1 cellular context compared by ENCODE assay signal in the genomic region with DNA sequence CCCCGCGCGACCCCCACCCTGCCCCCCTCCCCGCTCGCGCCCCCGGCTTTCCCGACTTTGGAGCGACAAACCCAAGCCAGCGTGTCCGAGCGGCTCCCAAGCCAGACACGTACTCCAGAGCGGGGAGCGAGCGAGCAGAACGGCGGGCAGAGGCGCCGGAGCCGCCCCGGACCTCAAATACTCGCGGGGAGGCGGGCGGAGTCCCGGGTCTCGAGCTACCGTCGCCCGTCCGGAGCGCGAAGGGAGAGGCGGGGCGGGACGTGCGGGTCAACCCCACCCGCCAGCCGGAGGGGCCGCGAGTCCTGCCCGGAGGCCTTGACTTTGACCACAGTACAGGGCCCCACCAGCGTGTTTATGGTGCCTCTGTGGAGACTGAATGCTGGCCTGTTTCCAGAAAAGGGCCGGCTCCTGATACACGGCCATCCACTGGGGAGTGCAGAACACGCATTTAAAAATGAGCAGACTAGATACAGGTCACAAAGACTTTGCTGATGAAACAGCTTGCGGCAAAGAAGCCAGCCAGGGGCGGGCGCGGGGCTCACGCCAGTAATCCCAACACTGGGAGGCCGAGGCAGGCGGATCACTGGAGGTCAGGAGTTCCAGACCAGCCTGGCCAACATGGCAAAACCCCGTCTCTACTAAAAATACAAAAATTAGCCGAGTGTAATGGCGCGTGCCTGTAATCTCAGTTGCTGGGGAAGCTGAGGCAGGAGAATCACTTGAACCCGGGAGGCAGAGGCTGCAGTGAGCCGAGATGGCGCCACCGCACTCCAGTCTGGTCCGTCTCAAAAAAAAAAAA.
TF ChIP-seq lines count a peak whose summit lies in the region.

A gene (minus strand): TSS at position 148 of the 799 bp plus-strand sequence. CDS start 12,235 bp downstream, outside the sequence.

TF ChIP-seq in HepG2, 621 proteins besides CTCF, POLR2A, EP300 and RAD21 (continued from another document and continues in another):
- TF ChIP-seq, protein P1, sequence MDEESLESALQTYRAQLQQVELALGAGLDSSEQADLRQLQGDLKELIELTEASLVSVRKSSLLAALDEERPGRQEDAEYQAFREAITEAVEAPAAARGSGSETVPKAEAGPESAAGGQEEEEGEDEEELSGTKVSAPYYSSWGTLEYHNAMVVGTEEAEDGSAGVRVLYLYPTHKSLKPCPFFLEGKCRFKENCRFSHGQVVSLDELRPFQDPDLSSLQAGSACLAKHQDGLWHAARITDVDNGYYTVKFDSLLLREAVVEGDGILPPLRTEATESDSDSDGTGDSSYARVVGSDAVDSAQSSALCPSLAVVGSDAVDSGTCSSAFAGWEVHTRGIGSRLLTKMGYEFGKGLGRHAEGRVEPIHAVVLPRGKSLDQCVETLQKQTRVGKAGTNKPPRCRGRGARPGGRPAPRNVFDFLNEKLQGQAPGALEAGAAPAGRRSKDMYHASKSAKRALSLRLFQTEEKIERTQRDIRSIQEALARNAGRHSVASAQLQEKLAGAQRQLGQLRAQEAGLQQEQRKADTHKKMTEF (CRISPR knock-in tag; IDR thresholded peaks at IDR 0.05) = peak; percentile 90
- TF ChIP-seq ZNF788 (CRISPR knock-in tag; IDR thresholded peaks at IDR 0.05; ENCODE audit: borderline replicate concordance) (peak; percentile 77; the same call in 1 of the 2 replicates), DMAP1 (CRISPR knock-in tag; IDR thresholded peaks at IDR 0.05) (peak; percentile 57; the same call in 1 of the 2 replicates), ASH2L (IDR thresholded peaks at IDR 0.05; ENCODE audit: insufficient read length, low read depth, low read length) (peak; percentile 35), CAMTA2 (CRISPR knock-in tag; IDR thresholded peaks at IDR 0.05; ENCODE audit: borderline replicate concordance) (peak; percentile 39; the same call in 1 of the 2 replicates), ZNF891 (CRISPR knock-in tag; IDR thresholded peaks at IDR 0.05) (peak; percentile 84; the same call in 1 of the 2 replicates), RBM39 (IDR thresholded peaks at IDR 0.05; ENCODE audit: low read depth, low read length, poor library complexity, severe bottlenecking) (no peak), ZNF629 (CRISPR knock-in tag; conservative IDR thresholded peaks at IDR 0.05) (peak; percentile 36; the same call in 1 of the 2 replicates), EED (CRISPR knock-in tag; IDR thresholded peaks at IDR 0.05) (peak; percentile 81), ZNF230 (CRISPR knock-in tag; IDR thresholded peaks at IDR 0.05) (peak; percentile 53; the same call in 1 of the 2 replicates), RARA (CRISPR knock-in tag; IDR thresholded peaks at IDR 0.05) (peak; percentile 90), ZNF160 (CRISPR knock-in tag; IDR thresholded peaks at IDR 0.05) (peak; percentile 45; the same call in 1 of the 2 replicates), MAZ (IDR thresholded peaks at IDR 0.05; ENCODE audit: borderline replicate concordance, low read depth, low read length) (no peak), MAZ (CRISPR knock-in tag; IDR thresholded peaks at IDR 0.05; ENCODE audit: low read depth) (peak; percentile 87), ZBTB38 (CRISPR knock-in tag; IDR thresholded peaks at IDR 0.05) (peak; percentile 74; the same call in 1 of the 2 replicates), ZNF737 (CRISPR knock-in tag; IDR thresholded peaks at IDR 0.05; ENCODE audit: borderline replicate concordance) (no peak), ZNF761 (CRISPR knock-in tag; conservative IDR thresholded peaks at IDR 0.05) (0 out of 2 replicates have a peak, but pooled peaks have one; percentile 43), NR3C1 (CRISPR knock-in tag; IDR thresholded peaks at IDR 0.05) (no peak), ZNF746 (CRISPR knock-in tag; IDR thresholded peaks at IDR 0.05) (peak; percentile 63), RFXANK (CRISPR knock-in tag; IDR thresholded peaks at IDR 0.05) (no peak; the same call in 1 of the 2 replicates), NR2F2 (IDR thresholded peaks at IDR 0.05; ENCODE audit: borderline replicate concordance, low read depth) (0 out of 2 replicates have a peak, but pooled peaks have one; percentile 15), ZNF766 (CRISPR knock-in tag; IDR thresholded peaks at IDR 0.05; ENCODE audit: borderline replicate concordance) (peak; percentile 38; the same call in 1 of the 2 replicates), POLR2AphosphoS2 (IDR thresholded peaks at IDR 0.05; ENCODE audit: low read depth, low read length) (no peak), ERF (CRISPR knock-in tag; IDR thresholded peaks at IDR 0.05) (peak; percentile 44; the same call in 1 of the 2 replicates), HIVEP1 (CRISPR knock-in tag; IDR thresholded peaks at IDR 0.05) (peak; percentile 94), CEBPB (IDR thresholded peaks at IDR 0.05; ENCODE audit: borderline replicate concordance, low read depth, low read length) (no peak), HNRNPUL1 (IDR thresholded peaks at IDR 0.05; ENCODE audit: low read depth, low read length) (no peak), JARID2 (CRISPR knock-in tag; IDR thresholded peaks at IDR 0.05; ENCODE audit: insufficient replicate concordance) (peak; percentile 38), SOX6 (IDR thresholded peaks at IDR 0.05) (no peak), SOX6 (CRISPR knock-in tag; IDR thresholded peaks at IDR 0.05) (peak; percentile 82), KDM3A (CRISPR knock-in tag; IDR thresholded peaks at IDR 0.05; ENCODE audit: low read depth) (peak; percentile 89), ZNF552 (CRISPR knock-in tag; IDR thresholded peaks at IDR 0.05; ENCODE audit: borderline replicate concordance) (no peak; the same call in 1 of the 2 replicates), RAD51 (IDR thresholded peaks at IDR 0.05; ENCODE audit: borderline replicate concordance) (no peak), YEATS2 (CRISPR knock-in tag; IDR thresholded peaks at IDR 0.05; ENCODE audit: borderline replicate concordance) (peak; percentile 14; the same call in 1 of the 2 replicates), TBX3 (IDR thresholded peaks at IDR 0.05; ENCODE audit: borderline replicate concordance) (no peak), ZNF7 (CRISPR knock-in tag; IDR thresholded peaks at IDR 0.05) (no peak), RXRA (CRISPR knock-in tag; IDR thresholded peaks at IDR 0.05) (peak; percentile 87), NR2F6 (IDR thresholded peaks at IDR 0.05) (peak; percentile 47), NR2F6 (CRISPR knock-in tag; IDR thresholded peaks at IDR 0.05) (peak; percentile 88), EEA1 (CRISPR knock-in tag; IDR thresholded peaks at IDR 0.05; ENCODE audit: borderline replicate concordance) (peak; percentile 88), MAFF (IDR thresholded peaks at IDR 0.05; ENCODE audit: low read depth, low read length) (no peak), SIX1 (CRISPR knock-in tag; IDR thresholded peaks at IDR 0.05; ENCODE audit: borderline replicate concordance) (no peak), PPARG (CRISPR knock-in tag; conservative IDR thresholded peaks at IDR 0.05) (no peak), ZNF34 (CRISPR knock-in tag; IDR thresholded peaks at IDR 0.05; ENCODE audit: borderline replicate concordance) (0 out of 2 replicates have a peak, but pooled peaks have one; percentile 32), SOX5 (CRISPR knock-in tag; IDR thresholded peaks at IDR 0.05; ENCODE audit: borderline replicate concordance) (peak; percentile 54; the same call in 1 of the 2 replicates), ZNF570 (CRISPR knock-in tag; IDR thresholded peaks at IDR 0.05; ENCODE audit: borderline replicate concordance) (peak; percentile 72; the same call in 1 of the 2 replicates), ZNF572 (CRISPR knock-in tag; IDR thresholded peaks at IDR 0.05) (peak; percentile 46; the same call in 1 of the 2 replicates), MEIS1 (CRISPR knock-in tag; IDR thresholded peaks at IDR 0.05; ENCODE audit: borderline replicate concordance) (peak; percentile 86), ZFAT (CRISPR knock-in tag; conservative IDR thresholded peaks at IDR 0.05) (no peak), SRSF1 (optimal IDR thresholded peaks at IDR 0.05; ENCODE audit: low read depth, low read length) (peak; percentile 50), ZNF781 (CRISPR knock-in tag; IDR thresholded peaks at IDR 0.05; ENCODE audit: borderline replicate concordance, not compliant biosample characterization) (no peak), WIZ (CRISPR knock-in tag; IDR thresholded peaks at IDR 0.05) (peak; percentile 94), MEF2D (CRISPR knock-in tag; IDR thresholded peaks at IDR 0.05) (peak; percentile 56; the same call in 1 of the 2 replicates), ZNF251 (CRISPR knock-in tag; IDR thresholded peaks at IDR 0.05) (no peak)
- TF ChIP-seq, protein P2, sequence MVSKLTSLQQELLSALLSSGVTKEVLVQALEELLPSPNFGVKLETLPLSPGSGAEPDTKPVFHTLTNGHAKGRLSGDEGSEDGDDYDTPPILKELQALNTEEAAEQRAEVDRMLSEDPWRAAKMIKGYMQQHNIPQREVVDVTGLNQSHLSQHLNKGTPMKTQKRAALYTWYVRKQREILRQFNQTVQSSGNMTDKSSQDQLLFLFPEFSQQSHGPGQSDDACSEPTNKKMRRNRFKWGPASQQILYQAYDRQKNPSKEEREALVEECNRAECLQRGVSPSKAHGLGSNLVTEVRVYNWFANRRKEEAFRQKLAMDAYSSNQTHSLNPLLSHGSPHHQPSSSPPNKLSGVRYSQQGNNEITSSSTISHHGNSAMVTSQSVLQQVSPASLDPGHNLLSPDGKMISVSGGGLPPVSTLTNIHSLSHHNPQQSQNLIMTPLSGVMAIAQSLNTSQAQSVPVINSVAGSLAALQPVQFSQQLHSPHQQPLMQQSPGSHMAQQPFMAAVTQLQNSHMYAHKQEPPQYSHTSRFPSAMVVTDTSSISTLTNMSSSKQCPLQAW (CRISPR knock-in tag; IDR thresholded peaks at IDR 0.05) = peak; percentile 77
- TF ChIP-seq, protein P3, sequence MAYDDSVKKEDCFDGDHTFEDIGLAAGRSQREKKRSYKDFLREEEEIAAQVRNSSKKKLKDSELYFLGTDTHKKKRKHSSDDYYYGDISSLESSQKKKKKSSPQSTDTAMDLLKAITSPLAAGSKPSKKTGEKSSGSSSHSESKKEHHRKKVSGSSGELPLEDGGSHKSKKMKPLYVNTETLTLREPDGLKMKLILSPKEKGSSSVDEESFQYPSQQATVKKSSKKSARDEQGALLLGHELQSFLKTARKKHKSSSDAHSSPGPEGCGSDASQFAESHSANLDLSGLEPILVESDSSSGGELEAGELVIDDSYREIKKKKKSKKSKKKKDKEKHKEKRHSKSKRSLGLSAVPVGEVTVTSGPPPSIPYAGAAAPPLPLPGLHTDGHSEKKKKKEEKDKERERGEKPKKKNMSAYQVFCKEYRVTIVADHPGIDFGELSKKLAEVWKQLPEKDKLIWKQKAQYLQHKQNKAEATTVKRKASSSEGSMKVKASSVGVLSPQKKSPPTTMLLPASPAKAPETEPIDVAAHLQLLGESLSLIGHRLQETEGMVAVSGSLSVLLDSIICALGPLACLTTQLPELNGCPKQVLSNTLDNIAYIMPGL (CRISPR knock-in tag; IDR thresholded peaks at IDR 0.05; ENCODE audit: borderline replicate concordance in 1 of 2, low read depth in 1 of 2) = peak; percentile 83 to 91
- TF ChIP-seq, protein P4, sequence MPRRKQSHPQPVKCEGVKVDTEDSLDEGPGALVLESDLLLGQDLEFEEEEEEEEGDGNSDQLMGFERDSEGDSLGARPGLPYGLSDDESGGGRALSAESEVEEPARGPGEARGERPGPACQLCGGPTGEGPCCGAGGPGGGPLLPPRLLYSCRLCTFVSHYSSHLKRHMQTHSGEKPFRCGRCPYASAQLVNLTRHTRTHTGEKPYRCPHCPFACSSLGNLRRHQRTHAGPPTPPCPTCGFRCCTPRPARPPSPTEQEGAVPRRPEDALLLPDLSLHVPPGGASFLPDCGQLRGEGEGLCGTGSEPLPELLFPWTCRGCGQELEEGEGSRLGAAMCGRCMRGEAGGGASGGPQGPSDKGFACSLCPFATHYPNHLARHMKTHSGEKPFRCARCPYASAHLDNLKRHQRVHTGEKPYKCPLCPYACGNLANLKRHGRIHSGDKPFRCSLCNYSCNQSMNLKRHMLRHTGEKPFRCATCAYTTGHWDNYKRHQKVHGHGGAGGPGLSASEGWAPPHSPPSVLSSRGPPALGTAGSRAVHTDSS (CRISPR knock-in tag; conservative IDR thresholded peaks at IDR 0.05) = no peak
- TF ChIP-seq, protein P5, sequence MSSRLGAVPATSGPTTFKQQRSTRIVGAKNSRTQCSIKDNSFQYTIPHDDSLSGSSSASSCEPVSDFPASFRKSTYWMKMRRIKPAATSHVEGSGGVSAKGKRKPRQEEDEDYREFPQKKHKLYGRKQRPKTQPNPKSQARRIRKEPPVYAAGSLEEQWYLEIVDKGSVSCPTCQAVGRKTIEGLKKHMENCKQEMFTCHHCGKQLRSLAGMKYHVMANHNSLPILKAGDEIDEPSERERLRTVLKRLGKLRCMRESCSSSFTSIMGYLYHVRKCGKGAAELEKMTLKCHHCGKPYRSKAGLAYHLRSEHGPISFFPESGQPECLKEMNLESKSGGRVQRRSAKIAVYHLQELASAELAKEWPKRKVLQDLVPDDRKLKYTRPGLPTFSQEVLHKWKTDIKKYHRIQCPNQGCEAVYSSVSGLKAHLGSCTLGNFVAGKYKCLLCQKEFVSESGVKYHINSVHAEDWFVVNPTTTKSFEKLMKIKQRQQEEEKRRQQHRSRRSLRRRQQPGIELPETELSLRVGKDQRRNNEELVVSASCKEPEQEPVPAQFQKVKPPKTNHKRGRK (CRISPR knock-in tag; IDR thresholded peaks at IDR 0.05) = peak; percentile 69; the same call in 1 of the 2 replicates
- TF ChIP-seq, protein P6, sequence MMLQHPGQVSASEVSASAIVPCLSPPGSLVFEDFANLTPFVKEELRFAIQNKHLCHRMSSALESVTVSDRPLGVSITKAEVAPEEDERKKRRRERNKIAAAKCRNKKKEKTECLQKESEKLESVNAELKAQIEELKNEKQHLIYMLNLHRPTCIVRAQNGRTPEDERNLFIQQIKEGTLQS (CRISPR knock-in tag; IDR thresholded peaks at IDR 0.05) = 0 out of 2 replicates have a peak, but pooled peaks have one; percentile 22
- TF ChIP-seq, protein P7, sequence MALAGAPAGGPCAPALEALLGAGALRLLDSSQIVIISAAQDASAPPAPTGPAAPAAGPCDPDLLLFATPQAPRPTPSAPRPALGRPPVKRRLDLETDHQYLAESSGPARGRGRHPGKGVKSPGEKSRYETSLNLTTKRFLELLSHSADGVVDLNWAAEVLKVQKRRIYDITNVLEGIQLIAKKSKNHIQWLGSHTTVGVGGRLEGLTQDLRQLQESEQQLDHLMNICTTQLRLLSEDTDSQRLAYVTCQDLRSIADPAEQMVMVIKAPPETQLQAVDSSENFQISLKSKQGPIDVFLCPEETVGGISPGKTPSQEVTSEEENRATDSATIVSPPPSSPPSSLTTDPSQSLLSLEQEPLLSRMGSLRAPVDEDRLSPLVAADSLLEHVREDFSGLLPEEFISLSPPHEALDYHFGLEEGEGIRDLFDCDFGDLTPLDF (CRISPR knock-in tag; IDR thresholded peaks at IDR 0.05) = peak; percentile 13; the same call in 1 of the 2 replicates
- TF ChIP-seq, protein P8, sequence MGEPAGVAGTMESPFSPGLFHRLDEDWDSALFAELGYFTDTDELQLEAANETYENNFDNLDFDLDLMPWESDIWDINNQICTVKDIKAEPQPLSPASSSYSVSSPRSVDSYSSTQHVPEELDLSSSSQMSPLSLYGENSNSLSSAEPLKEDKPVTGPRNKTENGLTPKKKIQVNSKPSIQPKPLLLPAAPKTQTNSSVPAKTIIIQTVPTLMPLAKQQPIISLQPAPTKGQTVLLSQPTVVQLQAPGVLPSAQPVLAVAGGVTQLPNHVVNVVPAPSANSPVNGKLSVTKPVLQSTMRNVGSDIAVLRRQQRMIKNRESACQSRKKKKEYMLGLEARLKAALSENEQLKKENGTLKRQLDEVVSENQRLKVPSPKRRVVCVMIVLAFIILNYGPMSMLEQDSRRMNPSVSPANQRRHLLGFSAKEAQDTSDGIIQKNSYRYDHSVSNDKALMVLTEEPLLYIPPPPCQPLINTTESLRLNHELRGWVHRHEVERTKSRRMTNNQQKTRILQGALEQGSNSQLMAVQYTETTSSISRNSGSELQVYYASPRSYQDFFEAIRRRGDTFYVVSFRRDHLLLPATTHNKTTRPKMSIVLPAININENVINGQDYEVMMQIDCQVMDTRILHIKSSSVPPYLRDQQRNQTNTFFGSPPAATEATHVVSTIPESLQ (CRISPR knock-in tag; conservative IDR thresholded peaks at IDR 0.05) = no peak
